ENCODE assay signal across 1 cellular context in the genomic region with DNA sequence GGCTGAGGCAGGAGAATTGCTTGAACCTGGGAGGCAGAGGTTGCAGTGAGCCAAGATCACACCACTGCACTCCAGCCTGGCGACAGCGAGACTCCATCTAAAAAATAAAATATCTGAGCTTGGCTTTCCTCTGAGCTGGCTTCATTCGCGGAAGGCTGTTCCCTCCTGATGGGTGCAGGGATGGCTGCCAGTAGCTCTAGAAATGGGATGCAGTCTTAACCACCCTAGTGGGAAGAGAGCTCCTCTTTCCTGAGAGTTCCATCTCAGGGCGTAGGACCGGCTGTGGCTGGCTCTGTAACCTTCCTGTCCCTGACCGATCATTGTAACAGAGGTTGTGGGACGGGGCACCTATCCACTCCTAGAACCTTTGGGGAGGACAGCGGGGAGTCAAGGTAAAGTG.
TF ChIP-seq lines count a peak whose summit lies in the region.

No MANE protein-coding gene starts in this region.

TF ChIP-seq in IMR-90, 13 proteins besides CTCF, POLR2A, EP300 and RAD21 (continued from another document):
- TF ChIP-seq NFE2L2 (IDR thresholded peaks at IDR 0.05; ENCODE audit: low read depth, low read length) (no peak), RCOR1 (IDR thresholded peaks at IDR 0.05; ENCODE audit: insufficient replicate concordance, low read length) (no peak), RFX5 (IDR thresholded peaks at IDR 0.05; ENCODE audit: low read depth, low read length) (no peak), BHLHE40 (IDR thresholded peaks at IDR 0.05; ENCODE audit: low read depth, low read length) (no peak), CHD1 (IDR thresholded peaks at IDR 0.05; ENCODE audit: low read depth, low read length) (no peak), MAFK (IDR thresholded peaks at IDR 0.05; ENCODE audit: low read depth, low read length) (no peak), MXI1 (IDR thresholded peaks at IDR 0.05; ENCODE audit: borderline replicate concordance, low read depth, low read length) (no peak)
- TF ChIP-seq, protein P1, sequence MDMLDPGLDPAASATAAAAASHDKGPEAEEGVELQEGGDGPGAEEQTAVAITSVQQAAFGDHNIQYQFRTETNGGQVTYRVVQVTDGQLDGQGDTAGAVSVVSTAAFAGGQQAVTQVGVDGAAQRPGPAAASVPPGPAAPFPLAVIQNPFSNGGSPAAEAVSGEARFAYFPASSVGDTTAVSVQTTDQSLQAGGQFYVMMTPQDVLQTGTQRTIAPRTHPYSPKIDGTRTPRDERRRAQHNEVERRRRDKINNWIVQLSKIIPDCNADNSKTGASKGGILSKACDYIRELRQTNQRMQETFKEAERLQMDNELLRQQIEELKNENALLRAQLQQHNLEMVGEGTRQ (IDR thresholded peaks at IDR 0.05; ENCODE audit: low read depth, low read length) = no peak
